10 cellular contexts compared by ENCODE assay signal in the genomic region with DNA sequence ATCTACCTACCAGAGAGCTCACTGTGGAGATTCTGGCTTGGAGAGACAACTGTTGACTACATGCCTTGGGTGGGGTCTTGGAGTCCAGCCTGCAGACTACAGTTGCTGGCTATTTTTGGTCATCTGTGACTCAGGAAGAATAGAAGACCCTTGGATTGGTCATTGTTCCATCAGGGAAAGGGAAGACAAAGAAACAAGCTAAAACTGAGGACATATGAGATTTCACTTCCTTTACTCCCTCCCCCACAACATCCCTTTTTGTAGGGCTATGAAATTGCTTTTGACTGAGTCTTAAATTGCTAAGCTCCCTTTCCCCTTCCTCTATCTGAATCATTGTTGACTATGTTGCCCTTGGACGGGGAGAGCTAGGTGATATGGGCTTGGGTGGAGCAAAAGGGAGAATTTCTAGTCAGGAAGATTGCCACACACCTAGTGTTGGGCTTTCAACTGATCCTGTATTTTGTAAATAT. TPM values are rescaled to one million over a fixed set of nuclear protein-coding genes. Genes with fewer than 3 reads are reported as not detected.
DNase-seq lines count a peak whose midpoint lies in the region; TF ChIP-seq lines count a peak whose summit lies in the region.
"Had no signal": no experiment of that assay in that cellular context is flagged by ENCODE, and none has a peak within 500 bp of the region (broad histone marks: within the 10 kb centered on the region; RNA-seq: fewer than 3 reads in every experiment).

No MANE protein-coding gene starts in this region.

- H3K4me3 ChIP-seq in thyroid gland (replicated peaks in 1 of 3) (no peak overlapping the region), testis (no peak overlapping the region)
- H3K4me3 ChIP-seq: cardiac muscle cell had no signal

- H3K36me3 ChIP-seq in thyroid gland (no peaks in the 10 kb centered on the region), testis (ENCODE audit: low read depth, missing control alignments) (no peaks in the 10 kb centered on the region)
- H3K36me3 ChIP-seq: cardiac muscle cell had no signal

- H3K27me3 ChIP-seq in thyroid gland (no peaks in the 10 kb centered on the region), testis (no peaks in the 10 kb centered on the region)
- H3K27me3 ChIP-seq: cardiac muscle cell had no signal

- peak overlapping the region; percentile 54 for H3K27ac Mint-ChIP-seq in activated CD4-positive, alpha-beta T cell treated with anti-CD3 and anti-CD28 coated beads, Interleukin-2, amount 10 ng/mL, durations not matched to agents 7 days and 5 days
- peak overlapping the region; percentile 67 for H3K27ac Mint-ChIP-seq in activated T-helper 2 cell treated with anti-CD3 and anti-CD28 coated beads, Interferon-gamma antibody, Interleukin-2, Interleukin-4, amounts not matched to agents 10 μg/mL and 5 μg/mL and 100 μg/mL, durations not matched to agents 14 hours and 24 hours and 36 hours

- TF ChIP-seq POLR2A in thyroid gland (IDR thresholded peaks at IDR 0.05) = no peak
- no peak for TF ChIP-seq POLR2A in testis (IDR thresholded peaks at IDR 0.05)

- CTCF ChIA-PET in activated CD4-positive, alpha-beta T cell treated with anti-CD3 and anti-CD28 coated beads, Interleukin-2, amount 10 ng/mL, durations not matched to agents 7 days and 5 days (lab: Charles Lee) = interaction anchor here (0.9 to 1.6 kb wide), 3 partner anchors 10 to 82 kb away, joined by 3 to 6 read pairs (median 3); no protein-coding TSS in a partner anchor

- H3K4me3 Mint-ChIP-seq in activated CD4-positive, alpha-beta T cell treated with anti-CD3 and anti-CD28 coated beads, Interleukin-2, amount 10 ng/mL, durations not matched to agents 7 days and 5 days = no peak overlapping the region
- no peak overlapping the region for H3K4me3 Mint-ChIP-seq in activated T-helper 2 cell treated with anti-CD3 and anti-CD28 coated beads, Interferon-gamma antibody, Interleukin-2, Interleukin-4, amounts not matched to agents 10 μg/mL and 5 μg/mL and 100 μg/mL, durations not matched to agents 14 hours and 24 hours and 36 hours (ENCODE audit: low read depth)

- H3K9me3 ChIP-seq in thyroid gland = no peaks in the 10 kb centered on the region
- H3K9me3 ChIP-seq in testis = no peaks in the 10 kb centered on the region

- intact Hi-C loops in activated T-helper 2 cell treated with anti-CD3 and anti-CD28 coated beads, Interferon-gamma antibody, Interleukin-2, Interleukin-4, amounts not matched to agents 10 μg/mL and 5 μg/mL and 100 μg/mL, durations not matched to agents 14 hours and 24 hours and 36 hours (cut with micrococcal nuclease) = no loop called here
- intact Hi-C loops in thyroid gland (cut with DNase I) (no loop called here), testis (cut with DNase I; ENCODE audit: low total_unique reads) (no loop called here)

- DNase-seq in activated CD4-positive, alpha-beta T cell treated with anti-CD3 and anti-CD28 coated beads, Interleukin-2, amount 10 ng/mL, durations not matched to agents 7 days and 5 days = no peak
- no peak for DNase-seq in activated CD4-positive, alpha-beta T cell treated with anti-CD3 and anti-CD28 coated beads, Interleukin-2, amount 50 U/mL, for 1 hour
- DNase-seq in activated T-helper 2 cell treated with anti-CD3 and anti-CD28 coated beads, Interferon-gamma antibody, Interleukin-2, Interleukin-4, amounts not matched to agents 10 μg/mL and 5 μg/mL and 100 μg/mL, durations not matched to agents 14 hours and 24 hours and 36 hours (ENCODE audit: low spot score) = no peak
- DNase-seq in iris pigment epithelial cell (ENCODE audit: low read depth) (peak; percentile 56), thyroid gland (no peak), testis (no peak), cerebellum (ENCODE audit: low spot score) (no peak), NCI-H2081 (lab: John Stamatoyannopoulos, UW) (no peak)
- DNase-seq: NCI-H2171 treated with DMSO at 0.1 percent for 48 hours had no signal

- H3K4me1 Mint-ChIP-seq in activated CD4-positive, alpha-beta T cell treated with anti-CD3 and anti-CD28 coated beads, Interleukin-2, amount 10 ng/mL, durations not matched to agents 7 days and 5 days = peaks cover 82% of the 10 kb centered on the region
- H3K4me1 Mint-ChIP-seq in activated T-helper 2 cell treated with anti-CD3 and anti-CD28 coated beads, Interferon-gamma antibody, Interleukin-2, Interleukin-4, amounts not matched to agents 10 μg/mL and 5 μg/mL and 100 μg/mL, durations not matched to agents 14 hours and 24 hours and 36 hours (ENCODE audit: low read depth) = peaks cover 61% of the 10 kb centered on the region

- no peaks in the 10 kb centered on the region for H3K27me3 Mint-ChIP-seq in activated CD4-positive, alpha-beta T cell treated with anti-CD3 and anti-CD28 coated beads, Interleukin-2, amount 10 ng/mL, durations not matched to agents 7 days and 5 days
- H3K27me3 Mint-ChIP-seq in activated T-helper 2 cell treated with anti-CD3 and anti-CD28 coated beads, Interferon-gamma antibody, Interleukin-2, Interleukin-4, amounts not matched to agents 10 μg/mL and 5 μg/mL and 100 μg/mL, durations not matched to agents 14 hours and 24 hours and 36 hours (ENCODE audit: low read depth) = no peaks in the 10 kb centered on the region

- H3K9me3 Mint-ChIP-seq in activated CD4-positive, alpha-beta T cell treated with anti-CD3 and anti-CD28 coated beads, Interleukin-2, amount 10 ng/mL, durations not matched to agents 7 days and 5 days = no peaks in the 10 kb centered on the region
- no peaks in the 10 kb centered on the region for H3K9me3 Mint-ChIP-seq in activated T-helper 2 cell treated with anti-CD3 and anti-CD28 coated beads, Interferon-gamma antibody, Interleukin-2, Interleukin-4, amounts not matched to agents 10 μg/mL and 5 μg/mL and 100 μg/mL, durations not matched to agents 14 hours and 24 hours and 36 hours

- H3K4me1 ChIP-seq in thyroid gland (peaks cover 12 to 78% of the 10 kb centered on the region in 2 donors), testis (peaks cover 3% of the 10 kb centered on the region)

- H3K27ac ChIP-seq in thyroid gland (peak overlapping the region; percentile 80 to 85 (median 82)), testis (peak overlapping the region in 1 of 2 donors; percentile 82)
- H3K27ac ChIP-seq: cardiac muscle cell had no signal

- 71 to 100% methylated on average over 1 of the region's 1 CpG for WGBS in thyroid gland, 2 donors
- WGBS in testis, 2 donors = 67 to 88% methylated on average over 1 of the region's 1 CpG

- H3K36me3 Mint-ChIP-seq in activated CD4-positive, alpha-beta T cell treated with anti-CD3 and anti-CD28 coated beads, Interleukin-2, amount 10 ng/mL, durations not matched to agents 7 days and 5 days (ENCODE audit: low read depth) = peaks cover 60% of the 10 kb centered on the region
- peaks cover 67% of the 10 kb centered on the region for H3K36me3 Mint-ChIP-seq in activated T-helper 2 cell treated with anti-CD3 and anti-CD28 coated beads, Interferon-gamma antibody, Interleukin-2, Interleukin-4, amounts not matched to agents 10 μg/mL and 5 μg/mL and 100 μg/mL, durations not matched to agents 14 hours and 24 hours and 36 hours (ENCODE audit: low read depth)

- POLR2A ChIA-PET in activated CD4-positive, alpha-beta T cell treated with anti-CD3 and anti-CD28 coated beads, Interleukin-2, amount 10 ng/mL, durations not matched to agents 7 days and 5 days (lab: Charles Lee) = no interaction called here

- no peak for TF ChIP-seq CTCF in thyroid gland (IDR thresholded peaks at IDR 0.05)
- TF ChIP-seq CTCF in testis (IDR thresholded peaks at IDR 0.05) = no peak

RNA-seq across cellular contexts. Expression of gene MSN, which starts 11.7 kb away (rescaled TPM):
- total RNA-seq in activated CD4-positive, alpha-beta T cell treated with anti-CD3 and anti-CD28 coated beads, Interleukin-2, amount 10 ng/mL, durations not matched to agents 7 days and 5 days = 100 to 1,000 TPM; 617 to 728 TPM
- total RNA-seq in activated T-helper 2 cell treated with anti-CD3 and anti-CD28 coated beads, Interferon-gamma antibody, Interleukin-2, Interleukin-4, amounts not matched to agents 10 μg/mL and 5 μg/mL and 100 μg/mL, durations not matched to agents 14 hours and 24 hours and 36 hours = 473 and 476 TPM in 2 replicates
- total RNA-seq in thyroid gland (100 to 1,000 TPM; 204 to 318 (median 259) TPM), testis (10 to 100 TPM; 30.1 to 53.1 TPM), cerebellum (33.2 TPM)
- 82.7 TPM for polyA plus RNA-seq in testis (ENCODE audit: insufficient read depth, low read depth, low replicate concordance)
